ENCODE assay signal across 26 cellular contexts in the genomic region with DNA sequence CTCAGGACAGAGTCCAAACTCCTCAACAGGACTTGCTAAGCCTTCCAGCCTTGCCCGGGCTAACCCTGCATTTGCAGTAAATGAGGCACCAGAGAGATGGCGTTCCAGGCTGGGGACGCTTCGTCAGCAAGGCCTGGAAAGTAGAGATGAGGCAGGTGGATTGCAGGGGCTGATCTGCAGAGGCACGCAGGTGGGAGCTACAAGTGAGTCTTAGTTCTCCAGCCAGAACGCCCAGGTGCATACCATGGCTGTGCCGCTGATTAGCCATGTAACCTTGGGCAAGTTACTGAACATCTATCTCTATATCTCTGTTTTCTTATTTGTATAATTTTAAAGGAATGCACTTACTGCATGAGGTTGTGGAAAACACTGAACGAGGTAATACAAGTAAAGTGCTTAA. TPM values are rescaled to one million over a fixed set of nuclear protein-coding genes. Genes with fewer than 3 reads are reported as not detected.
DNase-seq lines count a peak whose midpoint lies in the region; ATAC-seq, FAIRE-seq and TF ChIP-seq lines count a peak whose summit lies in the region.
"Had no signal": no experiment of that assay in that cellular context is flagged by ENCODE, and none has a peak within 500 bp of the region (broad histone marks: within the 10 kb centered on the region; RNA-seq: fewer than 3 reads in every experiment).

No MANE protein-coding gene starts in this region.

- no peaks in the 10 kb centered on the region for H3K36me3 ChIP-seq in BLaER1 treated with 17β-estradiol and CSF1 and Interleukin-3, amounts not matched to agents 10 nM and 100 nM
- no peaks in the 10 kb centered on the region for H3K36me3 ChIP-seq in pancreas
- H3K36me3 ChIP-seq: MG63 had no signal

- ATAC-seq in pancreas (peak in 3 of 4 donors; percentile 14 to 47 (median 29)), GM21576 (IDR thresholded peaks at IDR 0.05; ENCODE audit: unreplicated experiment) (no peak), HG03469 (IDR thresholded peaks at IDR 0.05; ENCODE audit: unreplicated experiment) (no peak)
- ATAC-seq: HCT116 had no signal

- intact Hi-C loops in pancreas (cut with DNase I), result no loop called here

- H3K9ac ChIP-seq in BLaER1 treated with 17β-estradiol and CSF1 and Interleukin-3, amounts not matched to agents 10 nM and 100 nM, result peak overlapping the region in 5 of 11 experiments; percentile 81 to 85 (median 83); a peak in 6 of 22 replicates
- H3K9ac ChIP-seq: GM23248 had no signal

- 47 to 56% methylated on average over 8 of the region's 8 CpGs for WGBS in pancreas, 2 donors

- FAIRE-seq in pancreas (lab: Jason Lieb, UNC), result no peak
- FAIRE-seq: RCC 7860 had no signal

- peaks cover 0 to 2% (median 0%) of the 10 kb centered on the region in 11 experiments; a peak in 5 of 22 replicates for H3K9me3 ChIP-seq in BLaER1 treated with 17β-estradiol and CSF1 and Interleukin-3, amounts not matched to agents 10 nM and 100 nM (replicated peaks in 1 of 11)
- no peaks in the 10 kb centered on the region for H3K9me3 ChIP-seq in pancreas
- H3K9me3 ChIP-seq: MG63 had no signal

- H3K4me1 ChIP-seq in BLaER1 treated with 17β-estradiol and CSF1 and Interleukin-3, amounts not matched to agents 10 nM and 100 nM, result peaks cover 28 to 90% (median 72%) of the 10 kb centered on the region in 10 experiments
- H3K4me1 ChIP-seq in pancreas, result peaks cover 19 to 27% (median 23%) of the 10 kb centered on the region in 3 donors

- DNase-seq in SHP77 treated with DMSO at 0.1 percent for 48 hours (lab: John Stamatoyannopoulos, UW), result peak; percentile 40
- peak; percentile 81 for DNase-seq in islet precursor cell
- peak in 1 of 6 donors; percentile 56 for DNase-seq in pancreas
- DNase-seq in SIG-M5 treated with dmso at 0.1 percent for 504 hours (lab: John Stamatoyannopoulos, UW; ENCODE audit: unreplicated experiment), result no peak
- DNase-seq in NCI-H2081 (lab: John Stamatoyannopoulos, UW), result no peak
- DNase-seq: 8988T; CD4-positive, CD25-positive, alpha-beta regulatory T cell; DMS153; GDM1; GM23248; Kasumi-1; MG63; NCI-H1048; NCI-H1436; NCI-H1930; NCI-H2171 treated with DMSO at 0.1 percent for 48 hours; NCI-H446; NCI-H748 treated with DMSO at 0.1 percent for 48 hours; NK-92 treated with Interleukin-12 subunit alpha and Interleukin-12 subunit beta, amount 100 ng/mL, for 24 hours; Right ventricle myocardium superior had no signal

- TF ChIP-seq CTCF in pancreas (IDR thresholded peaks at IDR 0.05), result no peak

- peak overlapping the region in 9 of 11 experiments; percentile 80 to 97 (median 93); a peak in 17 of 22 replicates for H3K27ac ChIP-seq in BLaER1 treated with 17β-estradiol and CSF1 and Interleukin-3, amounts not matched to agents 10 nM and 100 nM
- peak overlapping the region in 2 of 4 donors; percentile 73 to 75 for H3K27ac ChIP-seq in pancreas
- H3K27ac ChIP-seq: GM23248 had no signal

- no peaks in the 10 kb centered on the region for H3K27me3 ChIP-seq in BLaER1 treated with 17β-estradiol and CSF1 and Interleukin-3, amounts not matched to agents 10 nM and 100 nM
- H3K27me3 ChIP-seq in pancreas, result no peaks in the 10 kb centered on the region
- H3K27me3 ChIP-seq: MG63 had no signal

- H3K4me2 ChIP-seq in BLaER1 treated with 17β-estradiol and CSF1 and Interleukin-3, amounts not matched to agents 10 nM and 100 nM, result peak overlapping the region; percentile 55 to 90 (median 78); a peak in 21 of 22 replicates

- no peaks in the 10 kb centered on the region for H4K20me1 ChIP-seq in BLaER1 treated with 17β-estradiol and CSF1 and Interleukin-3, amounts not matched to agents 10 nM and 100 nM

- H3K4me3 ChIP-seq in BLaER1 treated with 17β-estradiol and CSF1 and Interleukin-3, amounts not matched to agents 10 nM and 100 nM, result no peak overlapping the region
- no peak overlapping the region for H3K4me3 ChIP-seq in pancreas
- H3K4me3 ChIP-seq: GM23248, MG63 had no signal

RNA-seq across cellular contexts. Expression of gene BARX2, which starts 52.7 kb away (rescaled TPM):
- 1 to 10 TPM; 4.1 to 9.9 (median 5.2) TPM for total RNA-seq in pancreas
- 1 to 10 TPM; 3.8 to 7.8 TPM for polyA plus RNA-seq in pancreas
- total RNA-seq: CD4-positive, CD25-positive, alpha-beta regulatory T cell; GM23248; Right ventricle myocardium superior had no signal
- polyA plus RNA-seq: AG04450; CD4-positive, CD25-positive, alpha-beta regulatory T cell; GM23248 had no signal

Comparison
In these comparisons a context has a peak if more than half of its experiments do, and no peak if none do; other contexts are left out.
1. DNase-seq: peak in SHP77 treated with DMSO at 0.1 percent for 48 hours (single experiment) and islet precursor cell (single experiment); none in SIG-M5 treated with dmso at 0.1 percent for 504 hours (single experiment) and NCI-H2081 (0 of 2).
2. ATAC-seq: peak in pancreas (3 of 4); none in GM21576 (single experiment) and HG03469 (single experiment).